9 cellular contexts compared by ENCODE assay signal in genomic region chr2:128472789-128473174, GRCh38.
DNase-seq lines count a peak whose midpoint lies in the region; ATAC-seq and TF ChIP-seq lines count a peak whose summit lies in the region.
"Had no signal": no experiment of that assay in that cellular context is flagged by ENCODE, and none has a peak within 500 bp of the region (broad histone marks: within the 10 kb centered on the region; RNA-seq: fewer than 3 reads in every experiment).

No MANE protein-coding gene starts in this region.

- POLR2A ChIA-PET in activated CD4-positive, alpha-beta memory T cell treated with anti-CD3 and anti-CD28 coated beads, Interleukin-2, amount 10 ng/mL, durations not matched to agents 7 days and 5 days (lab: Charles Lee), result no interaction called here
- POLR2A ChIA-PET in activated CD4-positive, alpha-beta memory T cell treated with anti-CD3 and anti-CD28 coated beads for 36 hours (lab: Charles Lee), result no interaction called here
- POLR2A ChIA-PET in A673 (lab: Charles Lee; ENCODE audit: low non-redundant PET), result no interaction called here
- POLR2A ChIA-PET in Caco-2 (lab: Charles Lee), result no interaction called here

- CTCF ChIA-PET in activated CD4-positive, alpha-beta memory T cell treated with anti-CD3 and anti-CD28 coated beads, Interleukin-2, amount 10 ng/mL, durations not matched to agents 7 days and 5 days (lab: Charles Lee), result interaction anchor here (0.6 kb wide), 1 partner anchor 1461 kb away, joined by 3 read pairs; no protein-coding TSS in a partner anchor
- CTCF ChIA-PET in activated CD4-positive, alpha-beta memory T cell treated with anti-CD3 and anti-CD28 coated beads for 36 hours (lab: Charles Lee), result no interaction called here
- CTCF ChIA-PET in A673 (lab: Charles Lee) (no interaction called here), Caco-2 (lab: Charles Lee) (no interaction called here)

- H3K27ac Mint-ChIP-seq in activated CD4-positive, alpha-beta memory T cell treated with anti-CD3 and anti-CD28 coated beads, Interleukin-2, amount 10 ng/mL, durations not matched to agents 7 days and 5 days, result peak overlapping the region; percentile 31
- no peak overlapping the region for H3K27ac Mint-ChIP-seq in activated CD4-positive, alpha-beta memory T cell treated with anti-CD3 and anti-CD28 coated beads for 36 hours
- no peak overlapping the region for H3K27ac Mint-ChIP-seq in Caco-2 (ENCODE audit: unreplicated experiment)

- H3K36me3 ChIP-seq in thymus (ENCODE audit: control insufficient read depth, insufficient read depth), result no peaks in the 10 kb centered on the region
- H3K36me3 ChIP-seq in A673 (ENCODE audit: insufficient read depth, low read length, poor library complexity, severe bottlenecking), result no peaks in the 10 kb centered on the region
- H3K36me3 ChIP-seq in Caco-2 (ENCODE audit: control insufficient read depth, insufficient read depth, low read length), result no peaks in the 10 kb centered on the region

- H3K4me3 ChIP-seq in fibroblast of the aortic adventitia (ENCODE audit: low read depth, low read length), result no peak overlapping the region
- H3K4me3 ChIP-seq in thymus (ENCODE audit: low read length), result peak overlapping the region; percentile 35
- no peak overlapping the region for H3K4me3 ChIP-seq in A673 (ENCODE audit: low read depth, low read length, poor library complexity, severe bottlenecking)
- H3K4me3 ChIP-seq in Caco-2 (ENCODE audit: low read depth, low read length), result no peak overlapping the region

- intact Hi-C loops in activated CD4-positive, alpha-beta memory T cell treated with anti-CD3 and anti-CD28 coated beads for 36 hours (cut with micrococcal nuclease), result no loop called here
- intact Hi-C loops in A673 (cut with micrococcal nuclease; ENCODE audit: unreplicated experiment) (no loop called here), Caco-2 (cut with micrococcal nuclease; ENCODE audit: unreplicated experiment) (no loop called here)

- H3K4me1 ChIP-seq in thymus (ENCODE audit: control insufficient read depth, insufficient read depth, low read length), result peaks cover 26% of the 10 kb centered on the region
- H3K4me1 ChIP-seq in A673 (ENCODE audit: insufficient read depth, low read length, poor library complexity, severe bottlenecking), result peaks cover 7% of the 10 kb centered on the region
- no peaks in the 10 kb centered on the region for H3K4me1 ChIP-seq in Caco-2

- peaks cover 3% of the 10 kb centered on the region for H3K27me3 Mint-ChIP-seq in activated CD4-positive, alpha-beta memory T cell treated with anti-CD3 and anti-CD28 coated beads, Interleukin-2, amount 10 ng/mL, durations not matched to agents 7 days and 5 days
- H3K27me3 Mint-ChIP-seq in activated CD4-positive, alpha-beta memory T cell treated with anti-CD3 and anti-CD28 coated beads for 36 hours, result peaks cover 11% of the 10 kb centered on the region
- H3K27me3 Mint-ChIP-seq in Caco-2 (ENCODE audit: insufficient read depth, unreplicated experiment), result no peaks in the 10 kb centered on the region

- peaks cover 8% of the 10 kb centered on the region for H3K4me1 Mint-ChIP-seq in activated CD4-positive, alpha-beta memory T cell treated with anti-CD3 and anti-CD28 coated beads, Interleukin-2, amount 10 ng/mL, durations not matched to agents 7 days and 5 days
- H3K4me1 Mint-ChIP-seq in activated CD4-positive, alpha-beta memory T cell treated with anti-CD3 and anti-CD28 coated beads for 36 hours (ENCODE audit: low read depth), result peaks cover 3% of the 10 kb centered on the region
- no peaks in the 10 kb centered on the region for H3K4me1 Mint-ChIP-seq in Caco-2 (ENCODE audit: low read depth, unreplicated experiment)

- H3K9me3 ChIP-seq in thymus (ENCODE audit: control insufficient read depth) (peaks cover 3% of the 10 kb centered on the region), A673 (ENCODE audit: low read depth, low read length, poor library complexity, severe bottlenecking) (peaks cover 22% of the 10 kb centered on the region), Caco-2 (peaks cover 28% of the 10 kb centered on the region)

- no peak for TF ChIP-seq CTCF in fibroblast of the aortic adventitia (IDR thresholded peaks at IDR 0.05; ENCODE audit: insufficient read depth, low read length)
- TF ChIP-seq CTCF in A673 (conservative IDR thresholded peaks at IDR 0.05; ENCODE audit: low read depth, low read length), result no peak
- TF ChIP-seq CTCF in Caco-2 (IDR thresholded peaks at IDR 0.05; ENCODE audit: insufficient read depth in 1 of 2, low read depth in 1 of 2, low read length in 1 of 2, severe bottlenecking in 1 of 2, unreplicated experiment in 1 of 2), result no peak

- H3K27ac ChIP-seq in thymus (ENCODE audit: low read depth) (peak overlapping the region; percentile 73), A673 (ENCODE audit: low read depth, low read length, poor library complexity, severe bottlenecking) (no peak overlapping the region)
- H3K27ac ChIP-seq: KMS-11 had no signal

- WGBS in thymus, result 2% methylated on average over 5 of the region's 5 CpGs

- H3K9me3 Mint-ChIP-seq in activated CD4-positive, alpha-beta memory T cell treated with anti-CD3 and anti-CD28 coated beads, Interleukin-2, amount 10 ng/mL, durations not matched to agents 7 days and 5 days, result peaks cover 26% of the 10 kb centered on the region
- H3K9me3 Mint-ChIP-seq in activated CD4-positive, alpha-beta memory T cell treated with anti-CD3 and anti-CD28 coated beads for 36 hours, result peaks cover 31% of the 10 kb centered on the region
- H3K9me3 Mint-ChIP-seq in Caco-2 (ENCODE audit: unreplicated experiment), result peaks cover 11% of the 10 kb centered on the region

- peak; percentile 40 for ATAC-seq in HG03460 (IDR thresholded peaks at IDR 0.05; ENCODE audit: unreplicated experiment)

- DNase-seq in activated CD4-positive, alpha-beta memory T cell treated with anti-CD3 and anti-CD28 coated beads, Interleukin-2, amount 10 ng/mL, durations not matched to agents 7 days and 5 days, result no peak
- DNase-seq in activated CD4-positive, alpha-beta memory T cell treated with anti-CD3 and anti-CD28 coated beads for 36 hours, result no peak
- DNase-seq in fibroblast of the aortic adventitia (ENCODE audit: low read depth), result peak; percentile 22
- no peak for DNase-seq in HT-29 (ENCODE audit: low spot score)
- no peak for DNase-seq in A673 (ENCODE audit: low spot score)
- DNase-seq in Caco-2, result no peak

- peaks cover 8% of the 10 kb centered on the region for H3K36me3 Mint-ChIP-seq in activated CD4-positive, alpha-beta memory T cell treated with anti-CD3 and anti-CD28 coated beads, Interleukin-2, amount 10 ng/mL, durations not matched to agents 7 days and 5 days (ENCODE audit: low read depth)
- peaks cover 3% of the 10 kb centered on the region for H3K36me3 Mint-ChIP-seq in activated CD4-positive, alpha-beta memory T cell treated with anti-CD3 and anti-CD28 coated beads for 36 hours
- H3K36me3 Mint-ChIP-seq in Caco-2 (ENCODE audit: insufficient read depth, unreplicated experiment), result no peaks in the 10 kb centered on the region

- H3K27me3 ChIP-seq in thymus (ENCODE audit: control insufficient read depth, insufficient read depth), result no peaks in the 10 kb centered on the region
- no peaks in the 10 kb centered on the region for H3K27me3 ChIP-seq in A673 (replicated peaks; ENCODE audit: insufficient read depth, low read depth, low read length, poor library complexity)
- no peaks in the 10 kb centered on the region for H3K27me3 ChIP-seq in Caco-2 (replicated peaks; ENCODE audit: control insufficient read depth, insufficient read depth, low read length)

- no peak overlapping the region for H3K4me3 Mint-ChIP-seq in activated CD4-positive, alpha-beta memory T cell treated with anti-CD3 and anti-CD28 coated beads, Interleukin-2, amount 10 ng/mL, durations not matched to agents 7 days and 5 days
- H3K4me3 Mint-ChIP-seq in activated CD4-positive, alpha-beta memory T cell treated with anti-CD3 and anti-CD28 coated beads for 36 hours, result no peak overlapping the region
- H3K4me3 Mint-ChIP-seq in Caco-2 (ENCODE audit: unreplicated experiment), result no peak overlapping the region

- BruUV-seq in A673 (replicated peaks; lab: Mats Ljungman, UMichigan) (no TSS peak), Caco-2 (replicated peaks; lab: Mats Ljungman, UMichigan) (no TSS peak)
